ENCODE assay signal across 1 cellular context in genomic region chr1:40839943-40840335, GRCh38.
TF ChIP-seq lines count a peak whose summit lies in the region.

No MANE protein-coding gene starts in this region.

TF ChIP-seq in H1, 55 proteins besides CTCF, POLR2A, EP300 and RAD21:
- TF ChIP-seq SIN3A (conservative IDR thresholded peaks at IDR 0.05 in 1 of 2, IDR thresholded peaks at IDR 0.05 in 1 of 2; ENCODE audit: low read depth in 1 of 2, low read length in 2 of 2) (no peak), POLR2AphosphoS5 (IDR thresholded peaks at IDR 0.05; ENCODE audit: low read depth, low read length) (no peak), USF2 (IDR thresholded peaks at IDR 0.05; ENCODE audit: low read length) (no peak), SUZ12 (IDR thresholded peaks at IDR 0.05; ENCODE audit: low read length) (no peak), CBX5 (IDR thresholded peaks at IDR 0.05; ENCODE audit: low read depth, low read length) (no peak), SIX5 (IDR thresholded peaks at IDR 0.05; ENCODE audit: low read depth, low read length) (no peak), PHF8 (conservative IDR thresholded peaks at IDR 0.05; ENCODE audit: low read depth, low read length) (no peak), GTF2F1 (IDR thresholded peaks at IDR 0.05; ENCODE audit: borderline replicate concordance, low read depth, low read length) (no peak), NANOG (IDR thresholded peaks at IDR 0.05; ENCODE audit: insufficient read depth, low read depth, low read length, poor library complexity, severe bottlenecking) (no peak), POU5F1 (IDR thresholded peaks at IDR 0.05; ENCODE audit: low read depth, low read length) (no peak)
